12 cellular contexts compared by ENCODE assay signal in genomic region chr7:75611557-75612178, GRCh38.
A peak's percentile ranks its signal among the peaks of the same experiment; 100 is the strongest.
DNase-seq lines count a peak whose midpoint lies in the region; ATAC-seq and TF ChIP-seq lines count a peak whose summit lies in the region.
"Had no signal": no experiment of that assay in that cellular context is flagged by ENCODE, and none has a peak within 500 bp of the region (broad histone marks: within the 10 kb centered on the region; RNA-seq: fewer than 3 reads in every experiment).

No MANE protein-coding gene starts in this region.

- H3K9me3 ChIP-seq in left ventricle myocardium inferior (replicated peaks) (no peaks in the 10 kb centered on the region), neutrophil (no peaks in the 10 kb centered on the region)
- H3K9me3 ChIP-seq in CD4-positive, alpha-beta T cell (ENCODE audit: control insufficient read depth, low read length): no peaks in the 10 kb centered on the region

- H3K36me3 Mint-ChIP-seq in CD4-positive, alpha-beta T cell (ENCODE audit: low read depth): no peaks in the 10 kb centered on the region
- H3K36me3 Mint-ChIP-seq: natural killer cell treated with Interleukin-12 subunit alpha and Interleukin-12 subunit beta and Interleukin-15 and Interleukin-18, amount 100 ng/mL, for 72 hours had no signal

- POLR2A ChIA-PET in CD4-positive, alpha-beta T cell (lab: Charles Lee): no interaction called here

- no peaks in the 10 kb centered on the region for H3K36me3 ChIP-seq in left ventricle myocardium inferior
- H3K36me3 ChIP-seq in neutrophil: peaks cover 4% of the 10 kb centered on the region

- no peak for ATAC-seq in CD4-positive, alpha-beta T cell (ENCODE audit: poor library complexity)

- H3K4me3 Mint-ChIP-seq in CD4-positive, alpha-beta T cell: no peak overlapping the region
- H3K4me3 Mint-ChIP-seq: natural killer cell treated with Interleukin-12 subunit alpha and Interleukin-12 subunit beta and Interleukin-15 and Interleukin-18, amount 100 ng/mL, for 72 hours had no signal

- H3K4me1 ChIP-seq in left ventricle myocardium inferior: peaks cover 18% of the 10 kb centered on the region
- H3K4me1 ChIP-seq in neutrophil (ENCODE audit: control insufficient read depth in 1 of 2, insufficient read depth in 1 of 2, low read depth in 1 of 2, low read length in 1 of 2): peaks cover 72 to 75% of the 10 kb centered on the region in 2 experiments

- H3K27ac Mint-ChIP-seq in CD4-positive, alpha-beta T cell: no peak overlapping the region
- H3K27ac Mint-ChIP-seq: natural killer cell treated with Interleukin-12 subunit alpha and Interleukin-12 subunit beta and Interleukin-15 and Interleukin-18, amount 100 ng/mL, for 72 hours had no signal

- no peaks in the 10 kb centered on the region for H3K27me3 ChIP-seq in left ventricle myocardium inferior (ENCODE audit: low read depth)
- H3K27me3 ChIP-seq in neutrophil: no peaks in the 10 kb centered on the region
- H3K27me3 ChIP-seq in CD4-positive, alpha-beta T cell (ENCODE audit: control insufficient read depth, insufficient read depth, low read length): no peaks in the 10 kb centered on the region

- H3K9me3 Mint-ChIP-seq in CD4-positive, alpha-beta T cell: no peaks in the 10 kb centered on the region
- H3K9me3 Mint-ChIP-seq: natural killer cell treated with Interleukin-12 subunit alpha and Interleukin-12 subunit beta and Interleukin-15 and Interleukin-18, amount 100 ng/mL, for 72 hours had no signal

- H3K27me3 Mint-ChIP-seq in CD4-positive, alpha-beta T cell: no peaks in the 10 kb centered on the region
- H3K27me3 Mint-ChIP-seq: natural killer cell treated with Interleukin-12 subunit alpha and Interleukin-12 subunit beta and Interleukin-15 and Interleukin-18, amount 100 ng/mL, for 72 hours had no signal

- CTCF ChIA-PET in CD4-positive, alpha-beta T cell (lab: Charles Lee): no interaction called here

- H3K27ac ChIP-seq in left ventricle myocardium inferior (replicated peaks) (peak overlapping the region; percentile 82), neutrophil (peak overlapping the region; percentile 94)
- H3K27ac ChIP-seq in CD4-positive, alpha-beta T cell (ENCODE audit: low read depth, low read length): no peak overlapping the region

- H3K4me3 ChIP-seq in left ventricle myocardium inferior (peak overlapping the region; percentile 54), neutrophil (ENCODE audit: low read depth in 1 of 2, low read length in 1 of 2) (no peak overlapping the region)

- TF ChIP-seq CTCF in left ventricle myocardium inferior (IDR thresholded peaks at IDR 0.05; ENCODE audit: borderline replicate concordance) (no peak), neutrophil (IDR thresholded peaks at IDR 0.05) (no peak)
- TF ChIP-seq CTCF in CD4-positive, alpha-beta T cell (IDR thresholded peaks at IDR 0.05): no peak

- peaks cover 3% of the 10 kb centered on the region for H3K4me1 Mint-ChIP-seq in CD4-positive, alpha-beta T cell (ENCODE audit: low read depth)

- DNase-seq in ACHN (peak; percentile 88), amygdala (lab: John Stamatoyannopoulos, UW) (peak; percentile 48 to 98 (median 92)), left ventricle myocardium inferior (peak; percentile 86), AG08395 (ENCODE audit: low spot score) (no peak), NCI-H128 (lab: John Stamatoyannopoulos, UW; ENCODE audit: unreplicated experiment) (no peak)
- no peak for DNase-seq in CD4-positive, alpha-beta T cell
- no peak for DNase-seq in stimulated activated CD4-positive, alpha-beta T cell treated with anti-CD3 and anti-CD28 coated beads, Interleukin-4, amount 100 ng/mL, for 1 hour
- DNase-seq: cortex of kidney; NCI-H2081; stimulated activated naive CD4-positive, alpha-beta T cell had no signal

- intact Hi-C loops in left ventricle myocardium inferior (cut with micrococcal nuclease): no loop called here
- intact Hi-C loops in CD4-positive, alpha-beta T cell (cut with DNase I, micrococcal nuclease): no loop called here

- in situ Hi-C loops in ACHN (cut with HindIII; ENCODE audit: low pct_ligation_motif_present, low pct_unique_long_range_greater_than_20kb, low sequenced_read_pairs): no loop called here

Comparison
In these comparisons a context has a peak if more than half of its experiments do, and no peak if none do; other contexts are left out.
1. DNase-seq: peak in ACHN (single experiment), amygdala (56 of 56) and left ventricle myocardium inferior (single experiment); none in AG08395 (single experiment), CD4-positive, alpha-beta T cell (0 of 10), NCI-H128 (single experiment) and stimulated activated CD4-positive, alpha-beta T cell treated with anti-CD3 and anti-CD28 coated beads, Interleukin-4, amount 100 ng/mL, for 1 hour (single experiment).